8 cellular contexts compared by ENCODE assay signal in genomic region chr20:62668441-62669027, GRCh38. TPM values are rescaled to one million over a fixed set of nuclear protein-coding genes. Genes with fewer than 3 reads are reported as not detected.
A peak's percentile ranks its signal among the peaks of the same experiment; 100 is the strongest.
DNase-seq lines count a peak whose midpoint lies in the region; ATAC-seq and TF ChIP-seq lines count a peak whose summit lies in the region.

No MANE protein-coding gene starts in this region.

- H3K36me3 Mint-ChIP-seq in GM23338 (ENCODE audit: low read depth) (peaks cover 7% of the 10 kb centered on the region; the same call in 2 of the 3 replicates), nephron (ENCODE audit: low read depth) (no peaks in the 10 kb centered on the region)
- peaks cover 27% of the 10 kb centered on the region for H3K36me3 Mint-ChIP-seq in activated CD4-positive, alpha-beta memory T cell treated with anti-CD3 and anti-CD28 coated beads, Interleukin-2, amount 10 ng/mL, durations not matched to agents 7 days and 5 days (ENCODE audit: low read depth)

- H3K4me3 ChIP-seq in BJ (ENCODE audit: low read depth, low read length) (no peak overlapping the region), GM23338 (no peak overlapping the region)

- no peaks in the 10 kb centered on the region for H3F3A ChIP-seq in GM23338 (replicated peaks; ENCODE audit: low read depth)

- no peaks in the 10 kb centered on the region for H3K36me3 ChIP-seq in BJ (ENCODE audit: control insufficient read depth, insufficient read depth, low read length)
- H3K36me3 ChIP-seq in GM23338 (ENCODE audit: insufficient read depth): no peaks in the 10 kb centered on the region

- ATAC-seq in GM23338: peak; percentile 68
- ATAC-seq in HG02885 (IDR thresholded peaks at IDR 0.05; ENCODE audit: poor library complexity, unreplicated experiment): no peak
- ATAC-seq in GM21717 (IDR thresholded peaks at IDR 0.05; ENCODE audit: unreplicated experiment): no peak

- H3K4me1 Mint-ChIP-seq in GM23338: peaks cover 4% of the 10 kb centered on the region; the same call in 1 of the 3 replicates
- peaks cover 3% of the 10 kb centered on the region for H3K4me1 Mint-ChIP-seq in activated CD4-positive, alpha-beta memory T cell treated with anti-CD3 and anti-CD28 coated beads, Interleukin-2, amount 10 ng/mL, durations not matched to agents 7 days and 5 days
- peaks cover 27% of the 10 kb centered on the region for H3K4me1 Mint-ChIP-seq in nephron

- no peak overlapping the region for H3K4me2 ChIP-seq in GM23338

- H3K4me3 Mint-ChIP-seq in GM23338 (no peak overlapping the region), nephron (no peak overlapping the region)
- H3K4me3 Mint-ChIP-seq in activated CD4-positive, alpha-beta memory T cell treated with anti-CD3 and anti-CD28 coated beads, Interleukin-2, amount 10 ng/mL, durations not matched to agents 7 days and 5 days: no peak overlapping the region

- H3K79me2 ChIP-seq in GM23338 (replicated peaks; ENCODE audit: insufficient read depth): no peaks in the 10 kb centered on the region

- TF ChIP-seq CTCF in BJ (IDR thresholded peaks at IDR 0.05; ENCODE audit: insufficient read depth, low read depth, low read length): peak; percentile 85
- TF ChIP-seq CTCF in GM23338 (conservative IDR thresholded peaks at IDR 0.05; ENCODE audit: low read depth in 2 of 2): peak; percentile 76 to 90
- TF ChIP-seq CTCF in nephron (IDR thresholded peaks at IDR 0.05; ENCODE audit: unreplicated experiment in 3 of 3): peak; percentile 82 to 86 (median 82)

- DNase-seq in BJ (ENCODE audit: low read depth): no peak
- peak; percentile 89 for DNase-seq in GM23338 (ENCODE audit: low spot score)
- DNase-seq in NCI-H226: peak; percentile 39
- peak; percentile 33 for DNase-seq in activated CD4-positive, alpha-beta memory T cell treated with anti-CD3 and anti-CD28 coated beads, Interleukin-2, amount 10 ng/mL, durations not matched to agents 7 days and 5 days
- peak; percentile 64 for DNase-seq in fibroblast of gingiva (ENCODE audit: low read depth)

- no peaks in the 10 kb centered on the region for H3K4me1 ChIP-seq in GM23338 (ENCODE audit: insufficient read depth)

- H3K27ac ChIP-seq in GM23338 (ENCODE audit: low read depth): no peak overlapping the region; the same call in 1 of the 2 replicates

- no peak overlapping the region for H2AFZ ChIP-seq in GM23338

- POLR2A ChIA-PET in BJ (lab: Charles Lee): no interaction called here
- POLR2A ChIA-PET in activated CD4-positive, alpha-beta memory T cell treated with anti-CD3 and anti-CD28 coated beads, Interleukin-2, amount 10 ng/mL, durations not matched to agents 7 days and 5 days (lab: Charles Lee): no interaction called here

- peaks cover 2% of the 10 kb centered on the region; the same call in 1 of the 3 replicates for H3K9me3 Mint-ChIP-seq in GM23338
- H3K9me3 Mint-ChIP-seq in activated CD4-positive, alpha-beta memory T cell treated with anti-CD3 and anti-CD28 coated beads, Interleukin-2, amount 10 ng/mL, durations not matched to agents 7 days and 5 days: no peaks in the 10 kb centered on the region
- no peaks in the 10 kb centered on the region for H3K9me3 Mint-ChIP-seq in nephron

- CTCF ChIA-PET in BJ (lab: Yijun Ruan, JAX): interaction anchor here (0.7 to 7.7 kb wide), 14 partner anchors 10 to 140 kb away, joined by 3 to 72 read pairs (median 4); partner anchors contain the start of gene OGFR
- CTCF ChIA-PET in activated CD4-positive, alpha-beta memory T cell treated with anti-CD3 and anti-CD28 coated beads, Interleukin-2, amount 10 ng/mL, durations not matched to agents 7 days and 5 days (lab: Charles Lee): interaction anchor here (1.0 kb wide), 2 partner anchors 16 to 126 kb away, joined by 3 to 4 read pairs; no protein-coding TSS in a partner anchor

- H3K27ac Mint-ChIP-seq in GM23338: no peak overlapping the region
- H3K27ac Mint-ChIP-seq in activated CD4-positive, alpha-beta memory T cell treated with anti-CD3 and anti-CD28 coated beads, Interleukin-2, amount 10 ng/mL, durations not matched to agents 7 days and 5 days: no peak overlapping the region
- peak overlapping the region; percentile 21 to 66 (median 56) for H3K27ac Mint-ChIP-seq in nephron

- H3K9me2 ChIP-seq in GM23338 (ENCODE audit: insufficient read depth): no peaks in the 10 kb centered on the region

- peaks cover 4% of the 10 kb centered on the region for H3K27me3 Mint-ChIP-seq in GM23338 (ENCODE audit: insufficient read depth, low read depth, poor library complexity)
- H3K27me3 Mint-ChIP-seq in activated CD4-positive, alpha-beta memory T cell treated with anti-CD3 and anti-CD28 coated beads, Interleukin-2, amount 10 ng/mL, durations not matched to agents 7 days and 5 days: no peaks in the 10 kb centered on the region
- peaks cover 36% of the 10 kb centered on the region for H3K27me3 Mint-ChIP-seq in nephron (ENCODE audit: low read depth)

- H4K20me1 ChIP-seq in GM23338 (replicated peaks; ENCODE audit: insufficient read depth): no peaks in the 10 kb centered on the region; the same call in 1 of the 2 replicates

- H3K27me3 ChIP-seq in BJ (ENCODE audit: control insufficient read depth, insufficient read depth, low read length) (no peaks in the 10 kb centered on the region), GM23338 (ENCODE audit: insufficient read depth) (no peaks in the 10 kb centered on the region)

TF ChIP-seq in GM23338, 12 proteins besides CTCF, POLR2A, EP300 and RAD21 (continues in another document):
- TF ChIP-seq EZH2phosphoT487 (IDR thresholded peaks at IDR 0.05; ENCODE audit: unreplicated experiment) (no peak), POLR2AphosphoS5 (IDR thresholded peaks at IDR 0.05; ENCODE audit: low read depth) (no peak), REST (IDR thresholded peaks at IDR 0.05; ENCODE audit: unreplicated experiment) (no peak), ZNF331 (CRISPR knock-in tag; IDR thresholded peaks at IDR 0.05; ENCODE audit: low read depth) (no peak)

RNA-seq across cellular contexts. Expression of gene SLCO4A1, which starts 26.2 kb away (rescaled TPM):
- polyA plus RNA-seq in BJ (2011; rRNA removed) (0.15 and 0.25 TPM in 2 replicates), GM23338 (2016; fragmentation: Nextera tagmentation; extraction: Ambion mirVana) (27.2 and 28.5 TPM in 2 replicates)
- polyA minus RNA-seq in BJ (2011; rRNA and poly(A)+ RNA removed): 0.72 and 0.95 TPM in 2 replicates
- total RNA-seq in GM23338 (2014; rRNA removed; shearing (Covaris generic)): 38.3 and 41.6 TPM in 2 replicates
- 10 to 100 TPM; 51.5 to 51.7 TPM for total RNA-seq in activated CD4-positive, alpha-beta memory T cell treated with anti-CD3 and anti-CD28 coated beads, Interleukin-2, amount 10 ng/mL, durations not matched to agents 7 days and 5 days

RNA-seq across cellular contexts. Expression of gene NTSR1, which starts 40.1 kb away (rescaled TPM):
- polyA plus RNA-seq in BJ (2011; rRNA removed) (0.01 and 0.05 TPM in 2 replicates), GM23338 (2016; fragmentation: Nextera tagmentation; extraction: Ambion mirVana) (0.15 and 0.52 TPM in 2 replicates)
- not detected in 2 replicates for polyA minus RNA-seq in BJ (2011; rRNA and poly(A)+ RNA removed)
- 1.4 and 1.7 TPM in 2 replicates for total RNA-seq in GM23338 (2014; rRNA removed; shearing (Covaris generic))
- not detected for total RNA-seq in activated CD4-positive, alpha-beta memory T cell treated with anti-CD3 and anti-CD28 coated beads, Interleukin-2, amount 10 ng/mL, durations not matched to agents 7 days and 5 days

Comparison
In these comparisons a context has a peak if more than half of its experiments do, and no peak if none do; other contexts are left out.
1. H3K27ac Mint-ChIP-seq: peak in nephron (3 of 3); none in GM23338 (single experiment) and activated CD4-positive, alpha-beta memory T cell treated with anti-CD3 and anti-CD28 coated beads, Interleukin-2, amount 10 ng/mL, durations not matched to agents 7 days and 5 days (single experiment).
2. Peak in every context shown above with its lines, with median percentiles within 50 percentile points of each other: CTCF ChIP-seq.